In the genomic region with DNA sequence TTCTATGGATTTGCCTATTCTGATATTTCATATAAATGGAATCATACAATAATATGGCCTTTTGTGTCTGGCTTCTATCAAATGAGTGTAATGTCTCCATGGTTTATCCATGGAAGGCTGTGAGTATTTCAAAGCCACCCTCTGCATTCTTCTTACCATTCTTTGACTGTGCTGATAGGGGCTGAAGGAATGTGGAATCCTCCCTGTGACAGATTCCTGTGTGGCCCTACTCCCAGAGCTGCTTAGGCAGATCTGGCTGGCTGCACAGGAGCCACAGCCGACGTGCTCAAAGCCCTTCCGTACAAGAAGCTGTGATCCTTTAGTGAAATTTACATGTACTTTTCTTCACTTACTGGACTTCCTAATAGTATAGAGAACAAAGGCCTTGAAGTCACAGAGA, we compare ENCODE assay signal across 17 cellular contexts.
"Had no signal": no experiment of that assay in that cellular context is flagged by ENCODE, and none has a peak within 500 bp of the region (broad histone marks: within the 10 kb centered on the region; RNA-seq: fewer than 3 reads in every experiment).

No MANE protein-coding gene starts in this region.

- H3K4me3 Mint-ChIP-seq: central memory CD8-positive, alpha-beta T cell; effector memory CD8-positive, alpha-beta T cell; naive B cell had no signal

- H3K4me1 ChIP-seq: upper lobe of right lung, vagina had no signal

- H3K4me1 Mint-ChIP-seq: central memory CD8-positive, alpha-beta T cell; naive B cell had no signal

- H3K27me3 ChIP-seq: hepatocyte, ovary, upper lobe of right lung, vagina had no signal

- H3K27me3 Mint-ChIP-seq: central memory CD8-positive, alpha-beta T cell had no signal

- H3K9me3 ChIP-seq: ovary, upper lobe of right lung, vagina had no signal

- DNase-seq: effector memory CD8-positive, alpha-beta T cell; foreskin melanocyte; head of caudate nucleus; kidney glomerular epithelial cell; midbrain; naive B cell; nucleus accumbens; ovary; right cardiac atrium; stimulated activated CD4-positive, alpha-beta T cell treated with anti-CD3 and anti-CD28 coated beads, Interleukin-2, amount 100 ng/mL, for 48 hours; stimulated activated naive CD4-positive, alpha-beta T cell treated with Interleukin-2 at 50 U/mL for 16 hours; upper lobe of right lung had no signal

- H3K36me3 ChIP-seq: ovary, upper lobe of right lung, vagina had no signal

- H3K9me3 Mint-ChIP-seq: central memory CD8-positive, alpha-beta T cell; effector memory CD8-positive, alpha-beta T cell had no signal

- H3K27ac Mint-ChIP-seq: effector memory CD8-positive, alpha-beta T cell had no signal

- ATAC-seq: effector memory CD8-positive, alpha-beta T cell; left lobe of liver; right cardiac atrium; upper lobe of right lung had no signal

- H3K4me3 ChIP-seq: hepatocyte, ovary, smooth muscle cell, upper lobe of right lung, vagina had no signal

- H3K36me3 Mint-ChIP-seq: naive B cell had no signal

- H2AFZ ChIP-seq: hepatocyte had no signal

- H3K4me2 ChIP-seq: hepatocyte, smooth muscle cell had no signal

- H3K79me2 ChIP-seq: hepatocyte had no signal

- H3K27ac ChIP-seq: hepatocyte, ovary, upper lobe of right lung, vagina had no signal
